ENCODE assay signal across 1 cellular context in genomic region chr16:56789360-56789759, GRCh38.
TF ChIP-seq lines count a peak whose summit lies in the region.

No MANE protein-coding gene starts in this region.

TF ChIP-seq in HepG2, 621 proteins besides CTCF, POLR2A, EP300 and RAD21 (continued from another document):
- TF ChIP-seq, protein P1, sequence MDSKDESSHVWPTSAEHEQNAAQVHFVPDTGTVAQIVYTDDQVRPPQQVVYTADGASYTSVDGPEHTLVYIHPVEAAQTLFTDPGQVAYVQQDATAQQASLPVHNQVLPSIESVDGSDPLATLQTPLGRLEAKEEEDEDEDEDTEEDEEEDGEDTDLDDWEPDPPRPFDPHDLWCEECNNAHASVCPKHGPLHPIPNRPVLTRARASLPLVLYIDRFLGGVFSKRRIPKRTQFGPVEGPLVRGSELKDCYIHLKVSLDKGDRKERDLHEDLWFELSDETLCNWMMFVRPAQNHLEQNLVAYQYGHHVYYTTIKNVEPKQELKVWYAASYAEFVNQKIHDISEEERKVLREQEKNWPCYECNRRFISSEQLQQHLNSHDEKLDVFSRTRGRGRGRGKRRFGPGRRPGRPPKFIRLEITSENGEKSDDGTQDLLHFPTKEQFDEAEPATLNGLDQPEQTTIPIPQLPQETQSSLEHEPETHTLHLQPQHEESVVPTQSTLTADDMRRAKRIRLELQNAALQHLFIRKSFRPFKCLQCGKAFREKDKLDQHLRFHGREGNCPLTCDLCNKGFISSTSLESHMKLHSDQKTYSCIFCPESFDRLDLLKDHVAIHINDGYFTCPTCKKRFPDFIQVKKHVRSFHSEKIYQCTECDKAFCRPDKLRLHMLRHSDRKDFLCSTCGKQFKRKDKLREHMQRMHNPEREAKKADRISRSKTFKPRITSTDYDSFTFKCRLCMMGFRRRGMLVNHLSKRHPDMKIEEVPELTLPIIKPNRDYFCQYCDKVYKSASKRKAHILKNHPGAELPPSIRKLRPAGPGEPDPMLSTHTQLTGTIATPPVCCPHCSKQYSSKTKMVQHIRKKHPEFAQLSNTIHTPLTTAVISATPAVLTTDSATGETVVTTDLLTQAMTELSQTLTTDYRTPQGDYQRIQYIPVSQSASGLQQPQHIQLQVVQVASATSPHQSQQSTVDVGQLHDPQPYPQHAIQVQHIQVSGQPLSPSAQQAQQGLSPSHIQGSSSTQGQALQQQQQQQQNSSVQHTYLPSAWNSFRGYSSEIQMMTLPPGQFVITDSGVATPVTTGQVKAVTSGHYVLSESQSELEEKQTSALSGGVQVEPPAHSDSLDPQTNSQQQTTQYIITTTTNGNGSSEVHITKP (CRISPR knock-in tag; IDR thresholded peaks at IDR 0.05; ENCODE audit: low read depth): no peak
- TF ChIP-seq, protein P2, sequence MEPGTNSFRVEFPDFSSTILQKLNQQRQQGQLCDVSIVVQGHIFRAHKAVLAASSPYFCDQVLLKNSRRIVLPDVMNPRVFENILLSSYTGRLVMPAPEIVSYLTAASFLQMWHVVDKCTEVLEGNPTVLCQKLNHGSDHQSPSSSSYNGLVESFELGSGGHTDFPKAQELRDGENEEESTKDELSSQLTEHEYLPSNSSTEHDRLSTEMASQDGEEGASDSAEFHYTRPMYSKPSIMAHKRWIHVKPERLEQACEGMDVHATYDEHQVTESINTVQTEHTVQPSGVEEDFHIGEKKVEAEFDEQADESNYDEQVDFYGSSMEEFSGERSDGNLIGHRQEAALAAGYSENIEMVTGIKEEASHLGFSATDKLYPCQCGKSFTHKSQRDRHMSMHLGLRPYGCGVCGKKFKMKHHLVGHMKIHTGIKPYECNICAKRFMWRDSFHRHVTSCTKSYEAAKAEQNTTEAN (CRISPR knock-in tag; conservative IDR thresholded peaks at IDR 0.05): 0 out of 2 replicates have a peak, but pooled peaks have one; percentile 35
- TF ChIP-seq SMC3 (IDR thresholded peaks at IDR 0.05; ENCODE audit: low read length) (peak; percentile 79), NBN (conservative IDR thresholded peaks at IDR 0.05) (no peak), MBD4 (IDR thresholded peaks at IDR 0.05; ENCODE audit: borderline replicate concordance, low read length) (no peak), TCF7 (IDR thresholded peaks at IDR 0.05; ENCODE audit: low read depth) (no peak), MAFG (CRISPR knock-in tag; IDR thresholded peaks at IDR 0.05) (peak; percentile 96), HNRNPL (IDR thresholded peaks at IDR 0.05; ENCODE audit: low read depth, low read length) (0 out of 2 replicates have a peak, but pooled peaks have one; percentile 42), MAFF (IDR thresholded peaks at IDR 0.05; ENCODE audit: low read depth, low read length) (peak; percentile 97)
- TF ChIP-seq, protein P3, sequence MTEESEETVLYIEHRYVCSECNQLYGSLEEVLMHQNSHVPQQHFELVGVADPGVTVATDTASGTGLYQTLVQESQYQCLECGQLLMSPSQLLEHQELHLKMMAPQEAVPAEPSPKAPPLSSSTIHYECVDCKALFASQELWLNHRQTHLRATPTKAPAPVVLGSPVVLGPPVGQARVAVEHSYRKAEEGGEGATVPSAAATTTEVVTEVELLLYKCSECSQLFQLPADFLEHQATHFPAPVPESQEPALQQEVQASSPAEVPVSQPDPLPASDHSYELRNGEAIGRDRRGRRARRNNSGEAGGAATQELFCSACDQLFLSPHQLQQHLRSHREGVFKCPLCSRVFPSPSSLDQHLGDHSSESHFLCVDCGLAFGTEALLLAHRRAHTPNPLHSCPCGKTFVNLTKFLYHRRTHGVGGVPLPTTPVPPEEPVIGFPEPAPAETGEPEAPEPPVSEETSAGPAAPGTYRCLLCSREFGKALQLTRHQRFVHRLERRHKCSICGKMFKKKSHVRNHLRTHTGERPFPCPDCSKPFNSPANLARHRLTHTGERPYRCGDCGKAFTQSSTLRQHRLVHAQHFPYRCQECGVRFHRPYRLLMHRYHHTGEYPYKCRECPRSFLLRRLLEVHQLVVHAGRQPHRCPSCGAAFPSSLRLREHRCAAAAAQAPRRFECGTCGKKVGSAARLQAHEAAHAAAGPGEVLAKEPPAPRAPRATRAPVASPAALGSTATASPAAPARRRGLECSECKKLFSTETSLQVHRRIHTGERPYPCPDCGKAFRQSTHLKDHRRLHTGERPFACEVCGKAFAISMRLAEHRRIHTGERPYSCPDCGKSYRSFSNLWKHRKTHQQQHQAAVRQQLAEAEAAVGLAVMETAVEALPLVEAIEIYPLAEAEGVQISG (CRISPR knock-in tag; IDR thresholded peaks at IDR 0.05): 0 out of 2 replicates have a peak, but pooled peaks have one; percentile 18
